In the genomic region with DNA sequence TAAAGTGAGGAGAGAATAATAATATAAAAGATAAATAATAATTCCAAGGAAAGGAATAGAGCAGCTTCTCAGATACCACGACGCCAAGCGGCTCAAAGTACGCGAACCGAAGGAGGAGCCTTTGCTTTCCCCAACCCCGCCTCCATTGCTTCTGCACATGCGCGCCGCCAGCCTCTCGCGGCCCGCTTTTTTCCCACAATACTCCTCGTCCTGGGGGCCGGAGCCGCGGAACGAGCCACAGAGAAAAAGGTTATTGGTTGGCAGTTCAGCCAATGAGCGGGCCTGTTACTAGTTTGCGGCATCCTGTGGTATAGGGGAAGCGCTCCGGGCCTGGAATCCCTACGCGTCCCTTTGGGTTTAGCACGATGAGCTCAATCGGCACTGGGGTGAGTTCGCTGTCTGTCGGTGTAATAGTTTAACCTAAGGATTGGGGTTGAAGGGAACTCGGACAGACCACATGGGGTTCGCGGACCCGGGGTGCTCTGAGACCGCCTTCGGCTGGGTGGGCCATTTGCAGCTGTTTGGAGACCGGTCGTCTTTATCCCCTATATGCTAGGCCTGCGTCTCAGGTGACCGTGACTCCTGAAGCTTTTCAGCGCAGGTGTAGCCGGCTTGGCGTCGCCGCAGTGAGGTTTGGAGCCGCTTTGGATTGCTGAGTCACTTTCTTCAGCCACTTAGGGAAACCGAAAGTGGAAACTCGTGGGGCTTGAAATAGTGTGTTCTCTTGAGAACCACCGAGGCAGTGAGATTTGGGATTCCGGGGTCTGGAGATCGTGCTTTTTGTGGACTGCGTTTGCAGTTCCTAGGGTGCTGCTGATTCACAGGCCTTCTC, we compare ENCODE assay signal across 1 cellular context.
TF ChIP-seq lines count a peak whose summit lies in the region.

Gene PSMA3, plus strand, starts transcription at position 288 of the 832 bp plus-strand sequence. Its CDS starts 78 bp downstream, at position 366.

TF ChIP-seq in HepG2, 621 proteins besides CTCF, POLR2A, EP300 and RAD21 (continued from another document and continues in another):
- TF ChIP-seq, protein P1, sequence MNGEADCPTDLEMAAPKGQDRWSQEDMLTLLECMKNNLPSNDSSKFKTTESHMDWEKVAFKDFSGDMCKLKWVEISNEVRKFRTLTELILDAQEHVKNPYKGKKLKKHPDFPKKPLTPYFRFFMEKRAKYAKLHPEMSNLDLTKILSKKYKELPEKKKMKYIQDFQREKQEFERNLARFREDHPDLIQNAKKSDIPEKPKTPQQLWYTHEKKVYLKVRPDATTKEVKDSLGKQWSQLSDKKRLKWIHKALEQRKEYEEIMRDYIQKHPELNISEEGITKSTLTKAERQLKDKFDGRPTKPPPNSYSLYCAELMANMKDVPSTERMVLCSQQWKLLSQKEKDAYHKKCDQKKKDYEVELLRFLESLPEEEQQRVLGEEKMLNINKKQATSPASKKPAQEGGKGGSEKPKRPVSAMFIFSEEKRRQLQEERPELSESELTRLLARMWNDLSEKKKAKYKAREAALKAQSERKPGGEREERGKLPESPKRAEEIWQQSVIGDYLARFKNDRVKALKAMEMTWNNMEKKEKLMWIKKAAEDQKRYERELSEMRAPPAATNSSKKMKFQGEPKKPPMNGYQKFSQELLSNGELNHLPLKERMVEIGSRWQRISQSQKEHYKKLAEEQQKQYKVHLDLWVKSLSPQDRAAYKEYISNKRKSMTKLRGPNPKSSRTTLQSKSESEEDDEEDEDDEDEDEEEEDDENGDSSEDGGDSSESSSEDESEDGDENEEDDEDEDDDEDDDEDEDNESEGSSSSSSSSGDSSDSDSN (CRISPR knock-in tag; IDR thresholded peaks at IDR 0.05) = peak; percentile 51
- no peak for TF ChIP-seq KLF15 (CRISPR knock-in tag; IDR thresholded peaks at IDR 0.05; ENCODE audit: borderline replicate concordance)
- peak; percentile 86 for TF ChIP-seq NFE2L2 (IDR thresholded peaks at IDR 0.05; ENCODE audit: low read length)
- TF ChIP-seq MEIS2 (CRISPR knock-in tag; IDR thresholded peaks at IDR 0.05) = no peak
- TF ChIP-seq, protein P2, sequence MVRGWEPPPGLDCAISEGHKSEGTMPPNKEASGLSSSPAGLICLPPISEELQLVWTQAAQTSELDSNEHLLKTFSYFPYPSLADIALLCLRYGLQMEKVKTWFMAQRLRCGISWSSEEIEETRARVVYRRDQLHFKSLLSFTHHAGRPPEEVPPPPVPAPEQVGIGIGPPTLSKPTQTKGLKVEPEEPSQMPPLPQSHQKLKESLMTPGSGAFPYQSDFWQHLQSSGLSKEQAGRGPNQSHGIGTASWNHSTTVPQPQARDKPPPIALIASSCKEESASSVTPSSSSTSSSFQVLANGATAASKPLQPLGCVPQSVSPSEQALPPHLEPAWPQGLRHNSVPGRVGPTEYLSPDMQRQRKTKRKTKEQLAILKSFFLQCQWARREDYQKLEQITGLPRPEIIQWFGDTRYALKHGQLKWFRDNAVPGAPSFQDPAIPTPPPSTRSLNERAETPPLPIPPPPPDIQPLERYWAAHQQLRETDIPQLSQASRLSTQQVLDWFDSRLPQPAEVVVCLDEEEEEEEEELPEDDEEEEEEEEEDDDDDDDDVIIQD (CRISPR knock-in tag; IDR thresholded peaks at IDR 0.05; ENCODE audit: low read depth) = peak; percentile 55; the same call in 1 of the 2 replicates
- TF ChIP-seq HNRNPK (IDR thresholded peaks at IDR 0.05; ENCODE audit: low read depth, low read length, poor library complexity, severe bottlenecking) = no peak
- TF ChIP-seq, protein P3, sequence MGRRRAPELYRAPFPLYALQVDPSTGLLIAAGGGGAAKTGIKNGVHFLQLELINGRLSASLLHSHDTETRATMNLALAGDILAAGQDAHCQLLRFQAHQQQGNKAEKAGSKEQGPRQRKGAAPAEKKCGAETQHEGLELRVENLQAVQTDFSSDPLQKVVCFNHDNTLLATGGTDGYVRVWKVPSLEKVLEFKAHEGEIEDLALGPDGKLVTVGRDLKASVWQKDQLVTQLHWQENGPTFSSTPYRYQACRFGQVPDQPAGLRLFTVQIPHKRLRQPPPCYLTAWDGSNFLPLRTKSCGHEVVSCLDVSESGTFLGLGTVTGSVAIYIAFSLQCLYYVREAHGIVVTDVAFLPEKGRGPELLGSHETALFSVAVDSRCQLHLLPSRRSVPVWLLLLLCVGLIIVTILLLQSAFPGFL (CRISPR knock-in tag; IDR thresholded peaks at IDR 0.05) = no peak
- peak; percentile 30; the same call in 1 of the 2 replicates for TF ChIP-seq ZNF253 (CRISPR knock-in tag; IDR thresholded peaks at IDR 0.05; ENCODE audit: borderline replicate concordance)
- no peak for TF ChIP-seq ATAD3A (CRISPR knock-in tag; IDR thresholded peaks at IDR 0.05)
- no peak for TF ChIP-seq KLF12 (CRISPR knock-in tag; IDR thresholded peaks at IDR 0.05; ENCODE audit: borderline replicate concordance)
- TF ChIP-seq ZNF639 (CRISPR knock-in tag; conservative IDR thresholded peaks at IDR 0.05) = 0 out of 2 replicates have a peak, but pooled peaks have one; percentile 42
- TF ChIP-seq ZNF10 (CRISPR knock-in tag; IDR thresholded peaks at IDR 0.05; ENCODE audit: borderline replicate concordance, low read depth) = no peak
- TF ChIP-seq ADNP (CRISPR knock-in tag; IDR thresholded peaks at IDR 0.05) = no peak
- TF ChIP-seq HOXA7 (CRISPR knock-in tag; IDR thresholded peaks at IDR 0.05) = no peak
- peak; percentile 52; the same call in 1 of the 2 replicates for TF ChIP-seq TMF1 (CRISPR knock-in tag; IDR thresholded peaks at IDR 0.05; ENCODE audit: low read depth)
- no peak for TF ChIP-seq NR3C1 (CRISPR knock-in tag; IDR thresholded peaks at IDR 0.05)
- peak; percentile 63 for TF ChIP-seq GABPB1 (CRISPR knock-in tag; IDR thresholded peaks at IDR 0.05)
- TF ChIP-seq MLLT10 (CRISPR knock-in tag; IDR thresholded peaks at IDR 0.05) = no peak
- peak; percentile 35 for TF ChIP-seq YY1 (IDR thresholded peaks at IDR 0.05; ENCODE audit: insufficient read depth, insufficient replicate concordance, low read depth, low read length)
- no peak for TF ChIP-seq ZNF629 (CRISPR knock-in tag; conservative IDR thresholded peaks at IDR 0.05)
- TF ChIP-seq, protein P4, sequence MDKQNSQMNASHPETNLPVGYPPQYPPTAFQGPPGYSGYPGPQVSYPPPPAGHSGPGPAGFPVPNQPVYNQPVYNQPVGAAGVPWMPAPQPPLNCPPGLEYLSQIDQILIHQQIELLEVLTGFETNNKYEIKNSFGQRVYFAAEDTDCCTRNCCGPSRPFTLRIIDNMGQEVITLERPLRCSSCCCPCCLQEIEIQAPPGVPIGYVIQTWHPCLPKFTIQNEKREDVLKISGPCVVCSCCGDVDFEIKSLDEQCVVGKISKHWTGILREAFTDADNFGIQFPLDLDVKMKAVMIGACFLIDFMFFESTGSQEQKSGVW (CRISPR knock-in tag; IDR thresholded peaks at IDR 0.05; ENCODE audit: borderline replicate concordance) = no peak
- TF ChIP-seq, protein P5, sequence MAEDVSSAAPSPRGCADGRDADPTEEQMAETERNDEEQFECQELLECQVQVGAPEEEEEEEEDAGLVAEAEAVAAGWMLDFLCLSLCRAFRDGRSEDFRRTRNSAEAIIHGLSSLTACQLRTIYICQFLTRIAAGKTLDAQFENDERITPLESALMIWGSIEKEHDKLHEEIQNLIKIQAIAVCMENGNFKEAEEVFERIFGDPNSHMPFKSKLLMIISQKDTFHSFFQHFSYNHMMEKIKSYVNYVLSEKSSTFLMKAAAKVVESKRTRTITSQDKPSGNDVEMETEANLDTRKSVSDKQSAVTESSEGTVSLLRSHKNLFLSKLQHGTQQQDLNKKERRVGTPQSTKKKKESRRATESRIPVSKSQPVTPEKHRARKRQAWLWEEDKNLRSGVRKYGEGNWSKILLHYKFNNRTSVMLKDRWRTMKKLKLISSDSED (CRISPR knock-in tag; IDR thresholded peaks at IDR 0.05) = no peak
- TF ChIP-seq ZNF557 (CRISPR knock-in tag; IDR thresholded peaks at IDR 0.05) = no peak
- TF ChIP-seq, protein P6, sequence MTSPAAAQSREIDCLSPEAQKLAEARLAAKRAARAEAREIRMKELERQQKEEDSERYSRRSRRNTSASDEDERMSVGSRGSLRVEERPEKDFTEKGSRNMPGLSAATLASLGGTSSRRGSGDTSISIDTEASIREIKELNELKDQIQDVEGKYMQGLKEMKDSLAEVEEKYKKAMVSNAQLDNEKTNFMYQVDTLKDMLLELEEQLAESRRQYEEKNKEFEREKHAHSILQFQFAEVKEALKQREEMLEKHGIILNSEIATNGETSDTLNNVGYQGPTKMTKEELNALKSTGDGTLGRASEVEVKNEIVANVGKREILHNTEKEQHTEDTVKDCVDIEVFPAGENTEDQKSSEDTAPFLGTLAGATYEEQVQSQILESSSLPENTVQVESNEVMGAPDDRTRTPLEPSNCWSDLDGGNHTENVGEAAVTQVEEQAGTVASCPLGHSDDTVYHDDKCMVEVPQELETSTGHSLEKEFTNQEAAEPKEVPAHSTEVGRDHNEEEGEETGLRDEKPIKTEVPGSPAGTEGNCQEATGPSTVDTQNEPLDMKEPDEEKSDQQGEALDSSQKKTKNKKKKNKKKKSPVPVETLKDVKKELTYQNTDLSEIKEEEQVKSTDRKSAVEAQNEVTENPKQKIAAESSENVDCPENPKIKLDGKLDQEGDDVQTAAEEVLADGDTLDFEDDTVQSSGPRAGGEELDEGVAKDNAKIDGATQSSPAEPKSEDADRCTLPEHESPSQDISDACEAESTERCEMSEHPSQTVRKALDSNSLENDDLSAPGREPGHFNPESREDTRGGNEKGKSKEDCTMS (CRISPR knock-in tag; conservative IDR thresholded peaks at IDR 0.05) = no peak
- TF ChIP-seq FOSL2 (CRISPR knock-in tag; IDR thresholded peaks at IDR 0.05) = peak; percentile 43; the same call in 1 of the 2 replicates
- TF ChIP-seq KLF16 (CRISPR knock-in tag; IDR thresholded peaks at IDR 0.05) = peak in 1 of 2 experiments; percentile 33; a peak in 1 of 4 replicates
- no peak for TF ChIP-seq JDP2 (CRISPR knock-in tag; IDR thresholded peaks at IDR 0.05; ENCODE audit: borderline replicate concordance)
- no peak for TF ChIP-seq ZNF260 (CRISPR knock-in tag; IDR thresholded peaks at IDR 0.05; ENCODE audit: borderline replicate concordance, low read depth)
- TF ChIP-seq THAP7 (CRISPR knock-in tag; IDR thresholded peaks at IDR 0.05) = peak; percentile 71; the same call in 1 of the 2 replicates
- TF ChIP-seq FOXJ3 (CRISPR knock-in tag; IDR thresholded peaks at IDR 0.05; ENCODE audit: borderline replicate concordance) = no peak
- no peak for TF ChIP-seq DNMT3B (CRISPR knock-in tag; conservative IDR thresholded peaks at IDR 0.05)
- no peak for TF ChIP-seq ZNF256 (CRISPR knock-in tag; conservative IDR thresholded peaks at IDR 0.05)
- peak; percentile 85 for TF ChIP-seq THAP11 (CRISPR knock-in tag; IDR thresholded peaks at IDR 0.05)
- peak; percentile 46 for TF ChIP-seq SMYD3 (CRISPR knock-in tag; IDR thresholded peaks at IDR 0.05)
- no peak for TF ChIP-seq ZNF776 (CRISPR knock-in tag; IDR thresholded peaks at IDR 0.05)
- TF ChIP-seq MIER3 (CRISPR knock-in tag; IDR thresholded peaks at IDR 0.05; ENCODE audit: borderline replicate concordance) = no peak
- no peak for TF ChIP-seq ZFP36L2 (CRISPR knock-in tag; IDR thresholded peaks at IDR 0.05)
- TF ChIP-seq ZNF562 (CRISPR knock-in tag; IDR thresholded peaks at IDR 0.05; ENCODE audit: borderline replicate concordance) = no peak
- TF ChIP-seq ZNF431 (CRISPR knock-in tag; IDR thresholded peaks at IDR 0.05; ENCODE audit: borderline replicate concordance, low read depth) = no peak
- TF ChIP-seq PRPF4 (IDR thresholded peaks at IDR 0.05; ENCODE audit: low read depth, low read length, poor library complexity, severe bottlenecking) = no peak
- TF ChIP-seq KDM5B (CRISPR knock-in tag; IDR thresholded peaks at IDR 0.05; ENCODE audit: borderline replicate concordance) = no peak
- TF ChIP-seq STAT5B (CRISPR knock-in tag; IDR thresholded peaks at IDR 0.05) = no peak
- TF ChIP-seq KAT8 (CRISPR knock-in tag; IDR thresholded peaks at IDR 0.05) = peak; percentile 72
- no peak for TF ChIP-seq ZNF12 (CRISPR knock-in tag; IDR thresholded peaks at IDR 0.05)
- no peak for TF ChIP-seq ZNF556 (CRISPR knock-in tag; IDR thresholded peaks at IDR 0.05; ENCODE audit: borderline replicate concordance)
- TF ChIP-seq SMAD3 (CRISPR knock-in tag; IDR thresholded peaks at IDR 0.05) = 0 out of 2 replicates have a peak, but pooled peaks have one; percentile 53
- peak; percentile 89; the same call in 1 of the 2 replicates for TF ChIP-seq YEATS2 (CRISPR knock-in tag; IDR thresholded peaks at IDR 0.05; ENCODE audit: borderline replicate concordance)
- no peak for TF ChIP-seq ZSCAN31 (CRISPR knock-in tag; IDR thresholded peaks at IDR 0.05; ENCODE audit: low read depth)
- no peak for TF ChIP-seq ZNF678 (CRISPR knock-in tag; IDR thresholded peaks at IDR 0.05)
- no peak for TF ChIP-seq ZSCAN22 (CRISPR knock-in tag; IDR thresholded peaks at IDR 0.05)
- peak; percentile 91 for TF ChIP-seq KDM5A (IDR thresholded peaks at IDR 0.05; ENCODE audit: borderline replicate concordance, low read length)
- TF ChIP-seq MIER2 (CRISPR knock-in tag; IDR thresholded peaks at IDR 0.05) = no peak
- peak; percentile 55 for TF ChIP-seq TBL1XR1 (IDR thresholded peaks at IDR 0.05; ENCODE audit: borderline replicate concordance, low read length, partially characterized antibody)
- no peak for TF ChIP-seq ZNF670 (CRISPR knock-in tag; IDR thresholded peaks at IDR 0.05; ENCODE audit: borderline replicate concordance)
- TF ChIP-seq ZNF264 (CRISPR knock-in tag; IDR thresholded peaks at IDR 0.05) = peak; percentile 38; the same call in 1 of the 2 replicates
- no peak for TF ChIP-seq SATB2 (CRISPR knock-in tag; IDR thresholded peaks at IDR 0.05)
- peak; percentile 97 for TF ChIP-seq PHF8 (CRISPR knock-in tag; IDR thresholded peaks at IDR 0.05)
- TF ChIP-seq SAFB2 (CRISPR knock-in tag; IDR thresholded peaks at IDR 0.05; ENCODE audit: borderline replicate concordance, low read depth) = no peak
